Comparison of ENCODE assay signal across 8 cellular contexts in the genomic region with DNA sequence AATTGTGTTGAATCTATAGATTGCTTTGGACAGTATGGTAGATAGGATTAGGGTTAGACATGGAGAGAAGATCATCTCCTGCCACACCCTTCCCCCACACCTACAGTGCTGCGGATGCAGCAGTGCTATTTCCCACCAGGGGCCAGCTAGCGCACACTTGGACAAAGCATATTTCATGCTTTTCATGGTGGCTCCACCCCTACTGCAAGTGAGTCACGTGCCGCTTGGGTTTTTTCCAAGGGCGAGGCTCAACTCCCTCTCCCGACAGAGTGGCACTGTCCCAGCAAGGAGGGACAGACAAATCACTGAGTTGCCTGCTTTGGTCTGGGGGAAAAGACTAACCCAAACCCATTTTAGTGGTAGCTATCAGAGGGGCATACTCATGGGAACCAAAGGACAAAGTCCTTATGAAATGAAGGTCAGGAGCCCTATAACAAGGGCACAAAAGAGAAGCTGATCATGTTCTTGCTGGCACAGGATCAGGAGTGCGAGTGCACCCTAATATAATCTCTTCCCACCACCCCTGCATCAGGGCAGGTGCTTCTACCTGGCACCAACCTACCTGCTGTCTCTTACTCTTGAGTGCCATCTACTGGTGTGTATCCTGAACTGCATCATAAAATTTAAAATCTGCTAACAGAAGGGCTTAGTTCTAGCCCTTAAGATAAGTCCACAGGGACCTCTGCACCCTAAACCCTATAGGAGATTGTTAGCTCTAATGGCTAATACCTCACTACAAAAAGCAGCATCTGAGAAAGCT. TPM values are rescaled to one million over a fixed set of nuclear protein-coding genes. Genes with fewer than 3 reads are reported as not detected.
A peak's percentile ranks its signal among the peaks of the same experiment; 100 is the strongest.
DNase-seq lines count a peak whose midpoint lies in the region; ATAC-seq and TF ChIP-seq lines count a peak whose summit lies in the region.

No MANE protein-coding gene starts in this region.

- H3K4me1 ChIP-seq in breast epithelium (no peaks in the 10 kb centered on the region), thoracic aorta (ENCODE audit: control insufficient read depth in 1 of 2, low read depth in 2 of 2) (no peaks in the 10 kb centered on the region)

- no TSS peak for BruUV-seq in MCF 10A (replicated peaks; lab: Mats Ljungman, UMichigan)

- no peaks in the 10 kb centered on the region for H3K9me3 Mint-ChIP-seq in MCF 10A (ENCODE audit: unreplicated experiment)

- TF ChIP-seq POLR2A in breast epithelium (IDR thresholded peaks at IDR 0.05): no peak

- intact Hi-C loops in MCF 10A (cut with micrococcal nuclease): loop anchor here (1.0 to 5.0 kb wide), 2 partner anchors 114 to 1572 kb away; partner anchors contain the start of gene ATP7A
- intact Hi-C loops in breast epithelium (cut with DNase I; ENCODE audit: low total_unique reads): no loop called here

- H3K27ac Mint-ChIP-seq in MCF 10A (ENCODE audit: low read depth, unreplicated experiment): no peak overlapping the region

- no peak overlapping the region for H3K4me3 Mint-ChIP-seq in MCF 10A (ENCODE audit: unreplicated experiment)

- H3K27ac ChIP-seq in breast epithelium (no peak overlapping the region), thoracic aorta (no peak overlapping the region)

- POLR2A ChIA-PET in MCF 10A (lab: Yijun Ruan, JAX): interaction anchor here (0.7 to 1.5 kb wide), 4 partner anchors 12 to 131 kb away, joined by 3 to 7 read pairs (median 3); partner anchors contain the start of genes ATP7A and COX7B

- no peaks in the 10 kb centered on the region for H3K36me3 Mint-ChIP-seq in MCF 10A (ENCODE audit: insufficient read depth, unreplicated experiment)

- H3K9me3 ChIP-seq in breast epithelium: no peaks in the 10 kb centered on the region
- no peaks in the 10 kb centered on the region for H3K9me3 ChIP-seq in thoracic aorta

- H3K4me3 ChIP-seq in breast epithelium (no peak overlapping the region), fibroblast of the aortic adventitia (ENCODE audit: low read depth, low read length) (no peak overlapping the region), thoracic aorta (no peak overlapping the region)

- CTCF ChIA-PET in MCF 10A (lab: Yijun Ruan, JAX): interaction anchor here (0.5 to 2.9 kb wide), 39 partner anchors 9 to 1745 kb away, joined by 3 to 36 read pairs (median 4); partner anchors contain the start of genes ATP7A, COX7B and MAGT1

- H3K4me1 Mint-ChIP-seq in MCF 10A (ENCODE audit: insufficient read depth, unreplicated experiment): no peaks in the 10 kb centered on the region

- ATAC-seq in HG03378 (IDR thresholded peaks at IDR 0.05; ENCODE audit: unreplicated experiment) (peak; percentile 79), thoracic aorta (ENCODE audit: insufficient number of reproducible peaks, low FRiP score, low read depth) (no peak)

- peak; percentile 49 for DNase-seq in MCF 10A (ENCODE audit: unreplicated experiment)
- DNase-seq in breast epithelium (ENCODE audit: low spot score in 2 of 2): no peak
- DNase-seq in T-helper 9 cell: peak; percentile 4
- peak; percentile 3 for DNase-seq in fibroblast of the aortic adventitia (ENCODE audit: low read depth)
- no peak for DNase-seq in thoracic aorta (ENCODE audit: low spot score)
- no peak for DNase-seq in NCI-H1436 treated with DMSO at 0.1 percent for 48 hours (lab: John Stamatoyannopoulos, UW)
- DNase-seq in globus pallidus (ENCODE audit: low spot score): no peak

- H3K27me3 Mint-ChIP-seq in MCF 10A (ENCODE audit: insufficient read depth, unreplicated experiment): no peaks in the 10 kb centered on the region

- H3K36me3 ChIP-seq in breast epithelium (no peaks in the 10 kb centered on the region), thoracic aorta (no peaks in the 10 kb centered on the region)

- H3K27me3 ChIP-seq in breast epithelium (peaks cover 0 to 25% of the 10 kb centered on the region in 2 donors), thoracic aorta (replicated peaks; ENCODE audit: insufficient read depth) (no peaks in the 10 kb centered on the region)

- TF ChIP-seq CTCF in MCF 10A (IDR thresholded peaks at IDR 0.05; ENCODE audit: unreplicated experiment) (peak; percentile 71), breast epithelium (IDR thresholded peaks at IDR 0.05) (peak in 1 of 3 donors; percentile 33), fibroblast of the aortic adventitia (IDR thresholded peaks at IDR 0.05; ENCODE audit: insufficient read depth, low read length) (peak; percentile 60), thoracic aorta (IDR thresholded peaks at IDR 0.05) (peak; percentile 11)

RNA-seq across cellular contexts. Expression of gene PGAM4, which starts 55.1 kb away (rescaled TPM):
- not detected in 2 replicates for total RNA-seq in MCF 10A (2022)
- total RNA-seq in breast epithelium: not detected
- total RNA-seq in fibroblast of the aortic adventitia (ENCODE audit: low replicate concordance): not detected in 2 replicates
- not detected for total RNA-seq in thoracic aorta

Comparison
In these comparisons a context has a peak if more than half of its experiments do, and no peak if none do; other contexts are left out.
1. DNase-seq: peak in MCF 10A (single experiment), T-helper 9 cell (single experiment) and fibroblast of the aortic adventitia (single experiment); none in breast epithelium (0 of 2), thoracic aorta (single experiment), NCI-H1436 treated with DMSO at 0.1 percent for 48 hours (single experiment) and globus pallidus (single experiment).